In the genomic region with DNA sequence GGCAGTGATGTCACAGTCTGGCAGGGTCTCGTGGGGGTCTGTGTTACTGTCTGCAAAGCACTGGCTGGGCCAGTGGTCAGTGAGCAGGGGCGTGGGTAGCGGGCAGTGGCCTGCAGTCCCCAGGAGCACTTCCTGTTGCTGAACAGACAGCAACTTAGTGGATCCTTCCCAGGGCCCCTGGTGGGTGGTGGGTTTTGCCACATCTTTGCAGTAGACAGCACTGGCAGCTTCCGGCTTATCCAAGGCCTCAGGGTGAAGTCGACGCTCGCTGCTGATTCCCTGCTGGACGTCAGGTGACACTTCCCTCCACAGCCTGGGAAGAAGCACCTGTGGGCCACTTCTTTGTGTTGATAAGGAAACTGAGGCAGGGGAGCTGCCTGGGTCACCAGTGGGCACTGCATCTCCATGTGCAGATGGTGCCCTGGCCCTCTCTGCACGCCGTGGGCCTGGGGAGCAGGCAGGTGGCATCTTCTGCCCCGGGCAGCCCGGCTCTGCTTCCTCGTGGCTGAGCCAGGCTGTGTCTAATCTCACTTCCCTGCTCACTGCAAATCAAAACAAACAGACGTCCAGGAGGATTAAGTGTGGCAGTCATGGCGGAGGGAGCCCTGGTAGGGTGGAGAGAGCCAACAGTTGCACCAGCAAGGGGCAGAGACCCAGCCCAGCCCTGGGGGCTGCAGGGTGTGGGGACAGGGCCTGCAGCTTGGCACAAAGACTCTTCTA, we compare ENCODE assay signal across 14 cellular contexts.
A peak's percentile ranks its signal among the peaks of the same experiment; 100 is the strongest.
DNase-seq lines count a peak whose midpoint lies in the region; ATAC-seq, FAIRE-seq and TF ChIP-seq lines count a peak whose summit lies in the region.
"Had no signal": no experiment of that assay in that cellular context is flagged by ENCODE, and none has a peak within 500 bp of the region (broad histone marks: within the 10 kb centered on the region; RNA-seq: fewer than 3 reads in every experiment).

No MANE protein-coding gene starts in this region.

- H2BK120ac ChIP-seq in H1 (replicated peaks; ENCODE audit: low read depth, low read length) (no peak overlapping the region), H9 (ENCODE audit: low read depth, low read length, poor library complexity, severe bottlenecking) (no peak overlapping the region)

- no peaks in the 10 kb centered on the region for H3K79me2 ChIP-seq in H1 (ENCODE audit: control insufficient read depth in 1 of 2, insufficient read depth in 2 of 2, low read length in 2 of 2)
- H3K79me2 ChIP-seq in OCI-LY7 (ENCODE audit: insufficient read depth, low read depth, low read length), result no peaks in the 10 kb centered on the region
- H3K79me2 ChIP-seq in H9 (ENCODE audit: insufficient read depth, low read length), result no peaks in the 10 kb centered on the region

- H2BK20ac ChIP-seq in H1 (ENCODE audit: low read length) (no peak overlapping the region), H9 (ENCODE audit: low read depth, low read length, poor library complexity, severe bottlenecking) (no peak overlapping the region)

- H3K27ac ChIP-seq in CD4-positive, CD25-positive, alpha-beta regulatory T cell (ENCODE audit: insufficient read depth, low read length, poor library complexity, severe bottlenecking), result no peak overlapping the region
- H3K27ac ChIP-seq in H1 (ENCODE audit: low read depth, low read length) (no peak overlapping the region), pancreas (no peak overlapping the region), OCI-LY7 (ENCODE audit: low read depth, low read length, poor library complexity, severe bottlenecking) (no peak overlapping the region), H9 (ENCODE audit: insufficient read length, low read depth, low read length) (no peak overlapping the region)

- H3K4me3 ChIP-seq in CD4-positive, CD25-positive, alpha-beta regulatory T cell (ENCODE audit: low read depth, low read length), result no peak overlapping the region
- H3K4me3 ChIP-seq in H1 (ENCODE audit: extremely low read depth in 1 of 4, insufficient read depth in 2 of 4, low read depth in 3 of 4, low read length in 4 of 4), result no peak overlapping the region
- H3K4me3 ChIP-seq in pancreas, result no peak overlapping the region
- H3K4me3 ChIP-seq in OCI-LY7 (ENCODE audit: low read depth, low read length, poor library complexity, severe bottlenecking), result no peak overlapping the region

- no peaks in the 10 kb centered on the region for H3K27me3 ChIP-seq in CD4-positive, CD25-positive, alpha-beta regulatory T cell (ENCODE audit: control insufficient read depth, insufficient read depth, low read length)
- peaks cover 0 to 18% (median 4%) of the 10 kb centered on the region in 4 experiments; a peak in 4 of 7 replicates for H3K27me3 ChIP-seq in H1 (replicated peaks in 1 of 4; ENCODE audit: control insufficient read depth in 3 of 4, extremely low read depth in 1 of 4, insufficient read depth in 3 of 4, low read length in 3 of 4)
- H3K27me3 ChIP-seq in pancreas, result no peaks in the 10 kb centered on the region
- no peaks in the 10 kb centered on the region; the same call in 1 of the 2 replicates for H3K27me3 ChIP-seq in H9 (ENCODE audit: insufficient read depth, low read length)

- H3K23ac ChIP-seq in H1 (ENCODE audit: insufficient read length) (no peak overlapping the region), H9 (ENCODE audit: insufficient read length, low read depth, low read length) (no peak overlapping the region)

- intact Hi-C loops in pancreas (cut with DNase I), result no loop called here
- intact Hi-C loops in OCI-LY7 (cut with micrococcal nuclease; ENCODE audit: unreplicated experiment), result no loop called here

- peaks cover 0 to 3% of the 10 kb centered on the region in 2 experiments for H4K20me1 ChIP-seq in H1 (replicated peaks in 1 of 2; ENCODE audit: control insufficient read depth in 1 of 2, insufficient read depth in 2 of 2, low read length in 2 of 2)
- H4K20me1 ChIP-seq in OCI-LY7 (ENCODE audit: insufficient read depth, low read length), result no peaks in the 10 kb centered on the region
- no peaks in the 10 kb centered on the region for H4K20me1 ChIP-seq in H9 (ENCODE audit: control insufficient read depth, insufficient read depth, insufficient read length)

- peaks cover 5% of the 10 kb centered on the region for H3K36me3 Mint-ChIP-seq in CD4-positive, CD25-positive, alpha-beta regulatory T cell
- no peaks in the 10 kb centered on the region for H3K36me3 Mint-ChIP-seq in H9 (ENCODE audit: insufficient read depth in 1 of 3, low read depth in 3 of 3)

- no peak overlapping the region for H2AK5ac ChIP-seq in H1 (ENCODE audit: low read depth, low read length)
- H2AK5ac ChIP-seq in H9 (ENCODE audit: insufficient read length, low read length), result no peak overlapping the region

- no peak for ATAC-seq in CD4-positive, CD25-positive, alpha-beta regulatory T cell (ENCODE audit: low read depth in 2 of 2)
- ATAC-seq in pancreas (peak in 1 of 4 donors; percentile 27), HG02885 (IDR thresholded peaks at IDR 0.05; ENCODE audit: poor library complexity, unreplicated experiment) (no peak)
- ATAC-seq: naive thymus-derived CD8-positive, alpha-beta T cell had no signal

- POLR2A ChIA-PET in H1 (lab: Charles Lee; ENCODE audit: partially characterized antibody), result no interaction called here
- POLR2A ChIA-PET in OCI-LY7 (lab: Charles Lee), result no interaction called here

- no peak overlapping the region for H3K56ac ChIP-seq in H1 (replicated peaks; ENCODE audit: insufficient read length, low read depth, low read length)
- no peak overlapping the region for H3K56ac ChIP-seq in H9 (ENCODE audit: insufficient read length, low read depth, low read length)

- H3K4me3 Mint-ChIP-seq in CD4-positive, CD25-positive, alpha-beta regulatory T cell, result no peak overlapping the region
- H3K4me3 Mint-ChIP-seq in H9, result no peak overlapping the region

- WGBS in H1 (ENCODE audit: extremely low coverage in 1 of 2, insufficient coverage in 1 of 2, insufficient read length in 1 of 2, insufficient replicate concordance in 2 of 2, low coverage in 1 of 2, low lambda C conversion rate in 2 of 2, missing lambda C conversion rate in 1 of 2), 2 experiments, result 92% methylated on average over 15 of the region's 15 CpGs; no CpG with 5 or more reads in 1 of the 2 experiments
- 57 to 68% methylated on average over 15 of the region's 15 CpGs for WGBS in pancreas, 2 donors
- WGBS in H9 (ENCODE audit: extremely low coverage, insufficient read length, low lambda C conversion rate), result no CpG with 5 or more reads among the region's 15 CpGs

- peaks cover 7% of the 10 kb centered on the region for H3K4me1 ChIP-seq in CD4-positive, CD25-positive, alpha-beta regulatory T cell (ENCODE audit: control insufficient read depth, insufficient read depth, low read length, poor library complexity, severe bottlenecking)
- H3K4me1 ChIP-seq in H1 (replicated peaks in 1 of 4; ENCODE audit: control insufficient read depth in 3 of 4, insufficient read depth in 4 of 4, low read length in 3 of 4) (peaks cover 0 to 2% (median 0%) of the 10 kb centered on the region in 4 experiments; a peak in 3 of 7 replicates), pancreas (peaks cover 6 to 11% (median 9%) of the 10 kb centered on the region in 3 donors), OCI-LY7 (ENCODE audit: insufficient read depth, low read length, poor library complexity, severe bottlenecking) (peaks cover 17% of the 10 kb centered on the region), H9 (ENCODE audit: insufficient read depth, low read length) (no peaks in the 10 kb centered on the region)

- H3K23me2 ChIP-seq in H1 (ENCODE audit: low read depth, low read length), result no peaks in the 10 kb centered on the region
- no peaks in the 10 kb centered on the region for H3K23me2 ChIP-seq in H9 (ENCODE audit: insufficient read length, low read depth, low read length, poor library complexity, severe bottlenecking)

- peak overlapping the region in 2 of 3 donors; percentile 36 to 41 for H3K27ac Mint-ChIP-seq in CD4-positive, CD25-positive, alpha-beta regulatory T cell
- H3K27ac Mint-ChIP-seq in H9, result no peak overlapping the region

- H3K9me3 Mint-ChIP-seq in CD4-positive, CD25-positive, alpha-beta regulatory T cell, result no peaks in the 10 kb centered on the region
- no peaks in the 10 kb centered on the region for H3K9me3 Mint-ChIP-seq in H9
- H3K9me3 Mint-ChIP-seq: naive thymus-derived CD8-positive, alpha-beta T cell had no signal

- no peak overlapping the region for H4K5ac ChIP-seq in H1 (ENCODE audit: insufficient read length, low read depth, low read length)
- H4K5ac ChIP-seq in H9 (ENCODE audit: insufficient read length, low read depth, low read length), result no peak overlapping the region

- H3K79me1 ChIP-seq in H1 (ENCODE audit: low read depth, low read length) (no peaks in the 10 kb centered on the region), H9 (ENCODE audit: insufficient read depth, low read depth, low read length, poor library complexity, severe bottlenecking) (no peaks in the 10 kb centered on the region)

- FAIRE-seq in H1 (lab: Jason Lieb, UNC) (no peak), pancreas (lab: Jason Lieb, UNC) (no peak)
- FAIRE-seq: astrocyte, frontal cortex, keratinocyte had no signal

- TF ChIP-seq RAD21 in H1 (IDR thresholded peaks at IDR 0.05 in 1 of 2, conservative IDR thresholded peaks at IDR 0.05 in 1 of 2; ENCODE audit: low read depth in 2 of 2, low read length in 2 of 2), result no peak

- H2BK5ac ChIP-seq in H1 (ENCODE audit: low read depth, low read length) (no peak overlapping the region), H9 (ENCODE audit: insufficient read length, low read length) (no peak overlapping the region)

- BruUV-seq in OCI-LY7 (replicated peaks; lab: Mats Ljungman, UMichigan), result no TSS peak

- H3K18ac ChIP-seq in H1 (ENCODE audit: extremely low read depth, low read length) (no peak overlapping the region), H9 (ENCODE audit: insufficient read length, low read depth, low read length) (no peak overlapping the region)

- no peak for TF ChIP-seq CTCF in H1 (IDR thresholded peaks at IDR 0.05; ENCODE audit: control extremely low read depth in 1 of 3, insufficient read depth in 1 of 3, low read depth in 1 of 3, low read length in 3 of 3)
- TF ChIP-seq CTCF in pancreas (IDR thresholded peaks at IDR 0.05), result no peak
- TF ChIP-seq CTCF in OCI-LY7 (conservative IDR thresholded peaks at IDR 0.05; ENCODE audit: low read length), result no peak
- TF ChIP-seq CTCF in H9 (conservative IDR thresholded peaks at IDR 0.05), result no peak

- H3K9me3 ChIP-seq in CD4-positive, CD25-positive, alpha-beta regulatory T cell (ENCODE audit: control insufficient read depth in 2 of 2, low read length in 2 of 2), result no peaks in the 10 kb centered on the region
- H3K9me3 ChIP-seq in H1 (ENCODE audit: insufficient read depth in 2 of 2, low read depth in 1 of 2, low read length in 1 of 2) (no peaks in the 10 kb centered on the region), pancreas (no peaks in the 10 kb centered on the region), OCI-LY7 (ENCODE audit: low read length) (no peaks in the 10 kb centered on the region), H9 (ENCODE audit: control insufficient read depth, low read depth, low read length) (no peaks in the 10 kb centered on the region)

- H3K4me2 ChIP-seq in H1 (ENCODE audit: insufficient read depth in 1 of 2, low read depth in 2 of 2, low read length in 2 of 2) (no peak overlapping the region), OCI-LY7 (ENCODE audit: low read length) (no peak overlapping the region), H9 (ENCODE audit: insufficient read depth, insufficient read length, low read length) (no peak overlapping the region)

- no peak overlapping the region for H3K14ac ChIP-seq in H1 (ENCODE audit: insufficient read length)
- no peak overlapping the region for H3K14ac ChIP-seq in H9 (ENCODE audit: insufficient read depth, low read length)

- no peak for TF ChIP-seq POLR2A in H1 (IDR thresholded peaks at IDR 0.05; ENCODE audit: control extremely low read depth in 1 of 2, low read depth in 2 of 2, low read length in 2 of 2)

- peaks cover 0 to 36% (median 8%) of the 10 kb centered on the region in 4 donors for H3K4me1 Mint-ChIP-seq in CD4-positive, CD25-positive, alpha-beta regulatory T cell
- H3K4me1 Mint-ChIP-seq in H9, result peaks cover 0 to 4% of the 10 kb centered on the region in 2 experiments; a peak in 1 of 4 replicates

- H2BK15ac ChIP-seq in H1 (ENCODE audit: low read length), result no peak overlapping the region
- H2BK15ac ChIP-seq in H9 (ENCODE audit: low read depth, low read length), result no peak overlapping the region

- CTCF ChIA-PET in H1 (lab: Charles Lee; ENCODE audit: partially characterized antibody) (interaction anchor here (1.5 to 13.2 kb wide), 4 partner anchors 10 to 363 kb away, joined by 5 to 359 read pairs (median 7); no protein-coding TSS in a partner anchor), OCI-LY7 (lab: Charles Lee; ENCODE audit: unreplicated experiment) (no interaction called here)

- H4K91ac ChIP-seq in H1 (replicated peaks; ENCODE audit: insufficient read length, low read length) (no peak overlapping the region), H9 (ENCODE audit: insufficient read length, low read depth, low read length) (no peak overlapping the region)

- H3K4ac ChIP-seq in H1 (replicated peaks; ENCODE audit: insufficient read length, low read depth, low read length), result no peak overlapping the region
- no peak overlapping the region for H3K4ac ChIP-seq in H9 (ENCODE audit: low read depth, low read length)

- no peak overlapping the region for H3T11ph ChIP-seq in H9 (ENCODE audit: low read length)

- H3K9me2 ChIP-seq in OCI-LY7 (ENCODE audit: insufficient read depth, low read length), result no peaks in the 10 kb centered on the region

- H2BK12ac ChIP-seq in H1 (ENCODE audit: low read depth, low read length) (no peak overlapping the region), H9 (ENCODE audit: insufficient read length, low read depth, low read length) (no peak overlapping the region)

- H3K9ac ChIP-seq in H1 (replicated peaks in 1 of 4; ENCODE audit: extremely low read depth in 1 of 4, low read depth in 3 of 4, low read length in 3 of 4) (no peak overlapping the region), H9 (ENCODE audit: extremely low read depth, insufficient read length, low read length) (no peak overlapping the region)

- TF ChIP-seq EP300 in H1 (IDR thresholded peaks at IDR 0.05; ENCODE audit: borderline replicate concordance in 1 of 2, low read depth in 2 of 2, low read length in 2 of 2), result no peak

- peak overlapping the region; percentile 51; the same call in 1 of the 2 replicates for H4K8ac ChIP-seq in H1 (ENCODE audit: extremely low read depth, insufficient read depth, low read length)
- H4K8ac ChIP-seq in H9 (replicated peaks; ENCODE audit: insufficient read length, low read depth, low read length), result no peak overlapping the region

- H3K36me3 ChIP-seq in CD4-positive, CD25-positive, alpha-beta regulatory T cell (ENCODE audit: control insufficient read depth, insufficient read depth, low read length), result no peaks in the 10 kb centered on the region
- H3K36me3 ChIP-seq in H1 (ENCODE audit: control insufficient read depth in 2 of 4, insufficient read depth in 4 of 4, low read length in 3 of 4) (no peaks in the 10 kb centered on the region), pancreas (no peaks in the 10 kb centered on the region), OCI-LY7 (ENCODE audit: insufficient read depth, low read length) (no peaks in the 10 kb centered on the region)

- H2AFZ ChIP-seq in H1 (ENCODE audit: low read length) (no peak overlapping the region), OCI-LY7 (ENCODE audit: low read length) (no peak overlapping the region), H9 (ENCODE audit: low read length) (no peak overlapping the region)

- no peak for DNase-seq in CD4-positive, CD25-positive, alpha-beta regulatory T cell
- DNase-seq in MV-4-11 (lab: John Stamatoyannopoulos, UW) (peak; percentile 64), H1 (ENCODE audit: low read depth in 1 of 2, low spot score in 2 of 2) (no peak), pancreas (peak; percentile 0 to 54 (median 17)), OCI-LY7 (ENCODE audit: low spot score) (no peak), HCEC 1CT (no peak), H9 (no peak)
- DNase-seq: NCI-H1105 treated with DMSO at 0.1 percent for 48 hours, NCI-H510A had no signal

- H3K27me3 Mint-ChIP-seq in CD4-positive, CD25-positive, alpha-beta regulatory T cell, result no peaks in the 10 kb centered on the region
- H3K27me3 Mint-ChIP-seq in H9 (ENCODE audit: low read depth), result peaks cover 71% of the 10 kb centered on the region
- H3K27me3 Mint-ChIP-seq: naive thymus-derived CD8-positive, alpha-beta T cell had no signal

Comparison
In these comparisons a context has a peak if more than half of its experiments do, and no peak if none do; other contexts are left out.
1. DNase-seq: peak in MV-4-11 (single experiment) and pancreas (6 of 6); none in CD4-positive, CD25-positive, alpha-beta regulatory T cell (0 of 3), H1 (0 of 2), OCI-LY7 (single experiment), HCEC 1CT (single experiment) and H9 (single experiment).
2. H3K27ac Mint-ChIP-seq: peak in CD4-positive, CD25-positive, alpha-beta regulatory T cell (2 of 3); none in H9 (0 of 3).